12 cellular contexts compared by ENCODE assay signal in the genomic region with DNA sequence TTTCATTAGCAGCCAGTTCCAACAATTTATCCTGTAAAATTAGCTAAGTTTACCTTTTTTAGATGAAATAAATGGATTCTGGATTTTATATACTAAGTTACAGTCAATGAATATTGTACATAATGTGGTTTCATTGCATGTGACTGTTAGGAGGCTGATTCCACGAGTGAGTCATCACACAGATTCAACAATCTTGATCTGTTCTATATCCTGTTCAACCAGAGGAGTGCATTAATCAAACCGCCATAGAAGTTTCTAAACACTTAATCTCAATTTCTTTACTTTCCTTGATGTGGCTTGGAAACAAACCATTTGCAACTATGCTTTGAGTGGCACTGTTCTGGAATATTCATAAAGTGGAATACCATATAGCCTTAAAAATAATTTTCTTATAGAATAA. TPM values are rescaled to one million over a fixed set of nuclear protein-coding genes. Genes with fewer than 3 reads are reported as not detected.
DNase-seq lines count a peak whose midpoint lies in the region; ATAC-seq, FAIRE-seq and TF ChIP-seq lines count a peak whose summit lies in the region.
"Had no signal": no experiment of that assay in that cellular context is flagged by ENCODE, and none has a peak within 500 bp of the region (broad histone marks: within the 10 kb centered on the region; RNA-seq: fewer than 3 reads in every experiment).

No MANE protein-coding gene starts in this region.

- H3K36me3 ChIP-seq in Loucy (ENCODE audit: insufficient read depth, low read length) (no peaks in the 10 kb centered on the region), K562 (ENCODE audit: control insufficient read depth, insufficient read depth, low read length) (no peaks in the 10 kb centered on the region)
- no peaks in the 10 kb centered on the region for H3K36me3 ChIP-seq in naive thymus-derived CD4-positive, alpha-beta T cell (ENCODE audit: control insufficient read depth in 2 of 3, insufficient read depth in 3 of 3, low read length in 3 of 3)

- TF ChIP-seq EP300 in K562 (IDR thresholded peaks at IDR 0.05; ENCODE audit: low read length) = peak; percentile 13; the same call in 1 of the 2 replicates

- TF ChIP-seq CTCF in Calu3 (IDR thresholded peaks at IDR 0.05; ENCODE audit: unreplicated experiment) = no peak
- TF ChIP-seq CTCF in Loucy (conservative IDR thresholded peaks at IDR 0.05; ENCODE audit: low read length) = no peak
- no peak for TF ChIP-seq CTCF in K562 (IDR thresholded peaks at IDR 0.05 in 2 of 3, conservative IDR thresholded peaks at IDR 0.05 in 1 of 3; ENCODE audit: insufficient read depth in 2 of 3, low read depth in 1 of 3, low read length in 3 of 3)

- no peaks in the 10 kb centered on the region for H3F3A ChIP-seq in Loucy (ENCODE audit: low read depth)

- CTCF ChIA-PET in Calu3 (lab: Charles Lee) = no interaction called here
- CTCF ChIA-PET in K562 (lab: Yijun Ruan, JAX; ENCODE audit: low intra/inter-chr PET ratio) = no interaction called here
- CTCF ChIA-PET in naive thymus-derived CD4-positive, alpha-beta T cell (lab: Charles Lee) = no interaction called here

- peak overlapping the region; percentile 42 for H3K27ac Mint-ChIP-seq in Calu3 (ENCODE audit: unreplicated experiment)
- H3K27ac Mint-ChIP-seq in naive thymus-derived CD4-positive, alpha-beta T cell = peak overlapping the region in 1 of 9 donors; percentile 15
- H3K27ac Mint-ChIP-seq: activated CD4-positive, alpha-beta memory T cell treated with anti-CD3 and anti-CD28 coated beads for 36 hours; stimulated activated naive B cell treated with anti-CD40 and anti-IgM and Interleukin-4, amounts not matched to agents 10 μg/mL and 1 μg/mL and 100 μg/mL, for 72 hours had no signal

- H3K9me3 Mint-ChIP-seq in Calu3 (ENCODE audit: low read depth, unreplicated experiment) = no peaks in the 10 kb centered on the region
- no peaks in the 10 kb centered on the region for H3K9me3 Mint-ChIP-seq in naive thymus-derived CD4-positive, alpha-beta T cell
- H3K9me3 Mint-ChIP-seq: activated CD4-positive, alpha-beta memory T cell treated with anti-CD3 and anti-CD28 coated beads for 36 hours; stimulated activated naive B cell treated with anti-CD40 and anti-IgM and Interleukin-4, amounts not matched to agents 10 μg/mL and 1 μg/mL and 100 μg/mL, for 72 hours had no signal

- 0% methylated on average over 2 of the region's 2 CpGs for WGBS in K562 (ENCODE audit: insufficient coverage, low coverage, missing lambda C conversion rate)

- H3K4me2 ChIP-seq in Loucy (ENCODE audit: low read depth, low read length, poor library complexity, severe bottlenecking) (peak overlapping the region; percentile 52), K562 (ENCODE audit: insufficient read depth, low read length) (no peak overlapping the region)

- TF ChIP-seq POLR2A in K562 (conservative IDR thresholded peaks at IDR 0.05) (no peak), GM12892 (IDR thresholded peaks at IDR 0.05; ENCODE audit: low read depth, low read length) (no peak)

- H3K4me1 Mint-ChIP-seq in Calu3 (ENCODE audit: low read depth, unreplicated experiment) = peaks cover 16% of the 10 kb centered on the region
- H3K4me1 Mint-ChIP-seq in naive thymus-derived CD4-positive, alpha-beta T cell = peaks cover 10 to 39% (median 25%) of the 10 kb centered on the region in 7 donors

- FAIRE-seq in K562 (lab: Jason Lieb, UNC) = peak; percentile 35
- no peak for FAIRE-seq in GM12892 (lab: Jason Lieb, UNC)

- intact Hi-C loops in Calu3 (cut with micrococcal nuclease; ENCODE audit: unreplicated experiment) (no loop called here), K562 (cut with micrococcal nuclease) (no loop called here)
- intact Hi-C loops in naive thymus-derived CD4-positive, alpha-beta T cell (cut with micrococcal nuclease) = no loop called here

- H3K9ac ChIP-seq in Loucy (ENCODE audit: low read depth, low read length, poor library complexity, severe bottlenecking) = no peak overlapping the region
- no peak overlapping the region for H3K9ac ChIP-seq in K562 (ENCODE audit: insufficient read depth in 1 of 2, low read depth in 2 of 2, low read length in 2 of 2)

- no peak for TF ChIP-seq RAD21 in K562 (CRISPR knock-in tag; conservative IDR thresholded peaks at IDR 0.05 in 1 of 2, IDR thresholded peaks at IDR 0.05 in 1 of 2)

- H3K27me3 Mint-ChIP-seq in Calu3 (ENCODE audit: unreplicated experiment) = no peaks in the 10 kb centered on the region
- H3K27me3 Mint-ChIP-seq in naive thymus-derived CD4-positive, alpha-beta T cell = no peaks in the 10 kb centered on the region
- H3K27me3 Mint-ChIP-seq: activated CD4-positive, alpha-beta memory T cell treated with anti-CD3 and anti-CD28 coated beads for 36 hours; stimulated activated naive B cell treated with anti-CD40 and anti-IgM and Interleukin-4, amounts not matched to agents 10 μg/mL and 1 μg/mL and 100 μg/mL, for 72 hours had no signal

- H2AFZ ChIP-seq in Loucy (ENCODE audit: low read length) = no peak overlapping the region
- H2AFZ ChIP-seq in K562 (ENCODE audit: low read depth, low read length) = no peak overlapping the region

- DNase-seq in Calu3 (peak; percentile 55), K562 (ENCODE audit: extremely low read depth in 1 of 4, low spot score in 3 of 4) (peak; percentile 9 to 35 (median 10)), GM12892 (ENCODE audit: insufficient read length) (no peak), NCI-H1417 (lab: John Stamatoyannopoulos, UW) (no peak)
- DNase-seq in naive thymus-derived CD4-positive, alpha-beta T cell = no peak
- DNase-seq: activated CD4-positive, alpha-beta memory T cell treated with anti-CD3 and anti-CD28 coated beads for 36 hours; NCI-H345; occipital lobe; stimulated activated naive B cell treated with anti-CD40 and anti-IgM and Interleukin-4, amounts not matched to agents 10 μg/mL and 1 μg/mL and 100 μg/mL, for 72 hours had no signal

- peaks cover 11% of the 10 kb centered on the region for H3K36me3 Mint-ChIP-seq in Calu3 (ENCODE audit: insufficient read depth, unreplicated experiment)
- H3K36me3 Mint-ChIP-seq in naive thymus-derived CD4-positive, alpha-beta T cell = peaks cover 6 to 18% (median 7%) of the 10 kb centered on the region in 5 donors

- H3K27me3 ChIP-seq in Loucy (ENCODE audit: insufficient read depth, low read length, poor library complexity, severe bottlenecking) (no peaks in the 10 kb centered on the region), K562 (ENCODE audit: control insufficient read depth in 2 of 2, insufficient read depth in 2 of 2, low read length in 2 of 2) (no peaks in the 10 kb centered on the region)
- no peaks in the 10 kb centered on the region for H3K27me3 ChIP-seq in naive thymus-derived CD4-positive, alpha-beta T cell (ENCODE audit: control insufficient read depth in 2 of 2, insufficient read depth in 2 of 2, low read length in 2 of 2)
- H3K27me3 ChIP-seq: esophagus muscularis mucosa had no signal

- ATAC-seq in K562 (peak; percentile 84), GM21360 (IDR thresholded peaks at IDR 0.05; ENCODE audit: unreplicated experiment) (no peak)
- ATAC-seq in naive thymus-derived CD4-positive, alpha-beta T cell = peak; percentile 70
- ATAC-seq: stimulated activated naive B cell treated with anti-CD40 and anti-IgM and Interleukin-4, amounts not matched to agents 10 μg/mL and 1 μg/mL and 100 μg/mL, for 72 hours had no signal

- H3K9me3 ChIP-seq in Loucy (ENCODE audit: insufficient read depth, low read depth, low read length) = no peaks in the 10 kb centered on the region
- H3K9me3 ChIP-seq in K562 (replicated peaks; ENCODE audit: control insufficient read depth, insufficient read depth, low read depth, low read length) = no peaks in the 10 kb centered on the region
- H3K9me3 ChIP-seq in naive thymus-derived CD4-positive, alpha-beta T cell (ENCODE audit: control insufficient read depth in 2 of 3, low read length in 3 of 3) = no peaks in the 10 kb centered on the region
- H3K9me3 ChIP-seq: esophagus muscularis mucosa had no signal

- H3K4me3 ChIP-seq in Loucy (ENCODE audit: low read length, poor library complexity, severe bottlenecking) = peak overlapping the region; percentile 11
- H3K4me3 ChIP-seq in K562 = no peak overlapping the region
- no peak overlapping the region for H3K4me3 ChIP-seq in naive thymus-derived CD4-positive, alpha-beta T cell (ENCODE audit: low read length)
- H3K4me3 ChIP-seq: esophagus muscularis mucosa had no signal

- peaks cover 9% of the 10 kb centered on the region for H3K79me2 ChIP-seq in Loucy (ENCODE audit: insufficient read depth, low read length)
- H3K79me2 ChIP-seq in K562 (ENCODE audit: control insufficient read depth, insufficient read depth, low read length) = no peaks in the 10 kb centered on the region

- no peak overlapping the region for H3K4me3 Mint-ChIP-seq in Calu3 (ENCODE audit: low read depth, unreplicated experiment)
- no peak overlapping the region for H3K4me3 Mint-ChIP-seq in naive thymus-derived CD4-positive, alpha-beta T cell
- H3K4me3 Mint-ChIP-seq: activated CD4-positive, alpha-beta memory T cell treated with anti-CD3 and anti-CD28 coated beads for 36 hours; stimulated activated naive B cell treated with anti-CD40 and anti-IgM and Interleukin-4, amounts not matched to agents 10 μg/mL and 1 μg/mL and 100 μg/mL, for 72 hours had no signal

- no TSS peak for BruUV-seq in Calu3 (replicated peaks; lab: Mats Ljungman, UMichigan)
- no TSS peak for BruUV-seq in K562 (replicated peaks; lab: Mats Ljungman, UMichigan)

- peaks cover 21% of the 10 kb centered on the region for H3K4me1 ChIP-seq in Loucy (ENCODE audit: insufficient read depth, low read length, poor library complexity, severe bottlenecking)
- 0 out of 5 replicates have a peak, but pooled peaks cover 0 to 4% of the 10 kb centered on the region in 2 experiments for H3K4me1 ChIP-seq in K562 (replicated peaks in 1 of 2; ENCODE audit: control insufficient read depth in 2 of 2, insufficient read depth in 2 of 2, low read length in 2 of 2)
- no peaks in the 10 kb centered on the region for H3K4me1 ChIP-seq in naive thymus-derived CD4-positive, alpha-beta T cell (ENCODE audit: control insufficient read depth in 2 of 2, insufficient read depth in 2 of 2, low read length in 2 of 2)

- in situ Hi-C loops in K562 (cut with MboI) = no loop called here

- H3K9me2 ChIP-seq in Loucy (replicated peaks; ENCODE audit: low read depth, low read length) = no peaks in the 10 kb centered on the region

- POLR2A ChIA-PET in K562 (lab: Yijun Ruan, JAX) = no interaction called here
- POLR2A ChIA-PET in naive thymus-derived CD4-positive, alpha-beta T cell (lab: Charles Lee) = no interaction called here

- peak overlapping the region; percentile 49; the same call in 1 of the 3 replicates for H3K27ac ChIP-seq in K562 (ENCODE audit: extremely low read depth, low read depth, low read length)
- H3K27ac ChIP-seq in naive thymus-derived CD4-positive, alpha-beta T cell (ENCODE audit: low read depth, low read length) = no peak overlapping the region
- H3K27ac ChIP-seq: esophagus muscularis mucosa had no signal

- H3K9me1 ChIP-seq in K562 (ENCODE audit: control insufficient read depth, insufficient read depth, low read length) = no peaks in the 10 kb centered on the region

- H4K20me1 ChIP-seq in Loucy (ENCODE audit: insufficient read depth, low read length, poor library complexity, severe bottlenecking) (no peaks in the 10 kb centered on the region), K562 (replicated peaks; ENCODE audit: control insufficient read depth, insufficient read depth, low read length) (no peaks in the 10 kb centered on the region)

RNA-seq across cellular contexts. Expression of a gene that starts 15.3 kb away (rescaled TPM):
- total RNA-seq in Calu3 (2022) (72.4 and 75.6 TPM in 2 replicates), K562 (2014; rRNA removed) (7.9 and 8.3 TPM in 2 replicates), K562 (2014; rRNA removed; fragmentation: Illumina TruSeq; extraction: Trizol) (12.1 and 12.4 TPM in 2 replicates), K562 (2015; rRNA removed; fragmentation: Illumina TruSeq; extraction: Trizol) (14.5 and 17.1 TPM in 2 replicates), K562 (2021) (9.7 and 10.6 TPM in 2 replicates)
- total RNA-seq in K562 (2011; cell fraction: chromatin; rRNA removed; ENCODE audit: low replicate concordance) = 8.9 and 54.1 TPM in 2 replicates
- total RNA-seq in K562 (2011; cell fraction: nucleolus; rRNA removed) = 5.3 and 11.8 TPM in 2 replicates
- total RNA-seq in K562 (2011; cell fraction: nucleoplasm; rRNA removed) = 12.7 and 16.7 TPM in 2 replicates
- polyA plus RNA-seq in K562 (2011; rRNA removed) (8.4 and 10.2 TPM in 2 replicates), K562 (2014; fragmentation: Illumina TruSeq; extraction: Trizol) (8.4 and 11.6 TPM in 2 replicates), K562 (2014; fragmentation: Nextera tagmentation; extraction: Ambion mirVana) (1 to 10 TPM; 2.9 to 3.7 TPM), K562 (2014; rRNA removed) (5.8 and 6.4 TPM in 2 replicates)
- 2.4 and 3.8 TPM in 2 replicates for polyA plus RNA-seq in K562 (2011; cell fraction: cytosol; rRNA removed)
- 7.7 and 12.3 TPM in 2 replicates for polyA plus RNA-seq in K562 (2011; cell fraction: nucleus; rRNA removed)
- polyA plus RNA-seq in K562 (2012) = 5.6 and 6.2 TPM in 2 replicates
- polyA minus RNA-seq in K562 (2011; rRNA and poly(A)+ RNA removed) = 28.7 and 31.0 TPM in 2 replicates
- polyA minus RNA-seq in K562 (2011; cell fraction: cytosol; rRNA and poly(A)+ RNA removed) = 7.0 and 17.2 TPM in 2 replicates
- polyA minus RNA-seq in K562 (2011; cell fraction: nucleus; rRNA and poly(A)+ RNA removed) = 17.0 and 34.4 TPM in 2 replicates
- total RNA-seq in naive thymus-derived CD4-positive, alpha-beta T cell = 10 to 100 TPM; 23.6 to 41.5 (median 37.5) TPM
- polyA plus RNA-seq in naive thymus-derived CD4-positive, alpha-beta T cell = 10 to 100 TPM; 10.3 to 10.8 TPM
- 15.9 TPM for polyA plus RNA-seq in GM12892 (2012; ENCODE audit: missing spikeins)

Comparison
In these comparisons a context has a peak if more than half of its experiments do, and no peak if none do; other contexts are left out.
1. DNase-seq: peak in Calu3 (single experiment) and K562 (4 of 4); none in naive thymus-derived CD4-positive, alpha-beta T cell (0 of 9), GM12892 (single experiment) and NCI-H1417 (0 of 3).